Comparison of ENCODE assay signal across 12 cellular contexts in the genomic region with DNA sequence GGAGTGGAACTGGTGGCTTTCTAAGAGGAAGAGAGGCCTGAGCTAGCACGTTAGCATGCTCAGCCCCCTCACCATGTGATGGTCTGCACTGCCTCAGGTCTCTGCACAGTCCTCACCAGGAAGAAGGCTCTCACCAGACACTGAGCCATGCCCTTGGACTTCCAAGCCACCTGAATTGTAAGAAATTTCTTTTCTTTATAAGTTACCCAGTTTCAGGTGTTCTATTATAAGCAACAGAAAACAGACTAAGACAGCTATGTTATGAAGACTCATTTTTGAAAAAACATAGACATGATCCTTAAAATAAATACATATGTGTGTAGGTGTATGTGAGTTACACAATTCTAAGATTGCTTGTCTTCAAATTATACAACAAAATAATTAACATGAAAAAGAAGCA.
DNase-seq lines count a peak whose midpoint lies in the region; ATAC-seq, FAIRE-seq and TF ChIP-seq lines count a peak whose summit lies in the region.
"Had no signal": no experiment of that assay in that cellular context is flagged by ENCODE, and none has a peak within 500 bp of the region (broad histone marks: within the 10 kb centered on the region; RNA-seq: fewer than 3 reads in every experiment).

No MANE protein-coding gene starts in this region.

- ATAC-seq in GM18505 (IDR thresholded peaks at IDR 0.05; ENCODE audit: unreplicated experiment) (peak; percentile 53), GM19372 (IDR thresholded peaks at IDR 0.05; ENCODE audit: low read depth, unreplicated experiment) (peak; percentile 47), HG02798 (IDR thresholded peaks at IDR 0.05; ENCODE audit: poor library complexity, unreplicated experiment) (peak; percentile 55), HG03469 (IDR thresholded peaks at IDR 0.05; ENCODE audit: unreplicated experiment) (peak; percentile 34), esophagus mucosa (no peak), SK-N-SH treated with all-trans-retinoic acid at 6 μM for 48 hours (no peak)

- H3K9me3 ChIP-seq in adrenal gland (replicated peaks in 1 of 3), result no peaks in the 10 kb centered on the region

- WGBS in adrenal gland, 4 donors, result 58 to 100% (median 76%) methylated on average over 1 of the region's 1 CpG

- H3K27me3 ChIP-seq in adrenal gland, result peaks cover 13% of the 10 kb centered on the region

- TF ChIP-seq CTCF in D721Med (IDR thresholded peaks at IDR 0.05; ENCODE audit: insufficient read depth, missing control alignments) (no peak), adrenal gland (IDR thresholded peaks at IDR 0.05) (no peak)

- H3K4me3 ChIP-seq in adrenal gland, result no peak overlapping the region
- H3K4me3 ChIP-seq: skin epidermis had no signal

- no peaks in the 10 kb centered on the region for H3K36me3 ChIP-seq in adrenal gland (replicated peaks in 1 of 2)

- intact Hi-C loops in adrenal gland (cut with DNase I), result no loop called here

- no peaks in the 10 kb centered on the region for H3K4me1 ChIP-seq in adrenal gland (replicated peaks in 1 of 2)

- FAIRE-seq in D721Med (lab: Jason Lieb, UNC), result no peak

- no peak overlapping the region for H3K27ac ChIP-seq in adrenal gland
- H3K27ac ChIP-seq: C4-2B, skin epidermis had no signal

- DNase-seq in D721Med (ENCODE audit: insufficient read length, low spot score), result no peak
- no peak for DNase-seq in adrenal gland
- DNase-seq: anterior cingulate cortex, NCI-H2107 had no signal

- TF ChIP-seq POLR2A in GM18505 (IDR thresholded peaks at IDR 0.05; ENCODE audit: borderline replicate concordance, extremely low read depth, insufficient read depth, insufficient read length), result no peak
- no peak for TF ChIP-seq POLR2A in adrenal gland (IDR thresholded peaks at IDR 0.05)

TF ChIP-seq in SK-N-SH treated with all-trans-retinoic acid at 6 μM for 48 hours, 23 proteins besides CTCF, POLR2A, EP300 and RAD21:
- no peak for TF ChIP-seq ZNF565 (CRISPR knock-in tag; conservative IDR thresholded peaks at IDR 0.05; ENCODE audit: low read depth)
- TF ChIP-seq TOX (CRISPR knock-in tag; IDR thresholded peaks at IDR 0.05; ENCODE audit: borderline replicate concordance), result no peak

Comparison
In these comparisons a context has a peak if more than half of its experiments do, and no peak if none do; other contexts are left out.
1. ATAC-seq: peak in GM18505 (single experiment), GM19372 (single experiment), HG02798 (single experiment) and HG03469 (single experiment); none in esophagus mucosa (single experiment) and SK-N-SH treated with all-trans-retinoic acid at 6 μM for 48 hours (single experiment).